ENCODE assay signal across 9 cellular contexts in the genomic region with DNA sequence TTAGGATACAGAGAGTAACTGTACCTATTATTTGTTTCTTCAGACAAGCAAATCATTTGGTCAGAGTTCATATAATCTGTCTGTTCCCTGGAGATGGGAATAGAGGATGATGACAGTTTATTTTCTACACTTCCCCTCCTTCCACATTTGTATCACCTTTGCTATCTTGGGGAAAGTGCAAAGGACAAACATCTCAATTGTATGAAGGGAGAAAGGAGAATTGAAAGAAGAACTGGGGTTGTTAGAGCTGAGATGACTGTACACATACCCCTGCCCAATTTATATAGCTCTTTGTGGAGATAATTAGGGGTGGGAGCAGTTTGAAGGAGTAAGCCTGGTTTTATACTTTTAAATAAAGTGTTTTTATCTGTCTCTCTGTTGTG. TPM values are rescaled to one million over a fixed set of nuclear protein-coding genes. Genes with fewer than 3 reads are reported as not detected.
A peak's percentile ranks its signal among the peaks of the same experiment; 100 is the strongest.
DNase-seq lines count a peak whose midpoint lies in the region; ATAC-seq and TF ChIP-seq lines count a peak whose summit lies in the region.
"Had no signal": no experiment of that assay in that cellular context is flagged by ENCODE, and none has a peak within 500 bp of the region (broad histone marks: within the 10 kb centered on the region; RNA-seq: fewer than 3 reads in every experiment).

No MANE protein-coding gene starts in this region.

- H3K9ac ChIP-seq in HCT116 (ENCODE audit: low read length), result peak overlapping the region; percentile 56
- peak overlapping the region; percentile 94 for H3K9ac ChIP-seq in adipocyte (ENCODE audit: low read length)
- H3K9ac ChIP-seq in stomach smooth muscle (ENCODE audit: low read length in 2 of 2), result peak overlapping the region; percentile 72 to 77

- H3K4me2 ChIP-seq in HCT116 (ENCODE audit: low read length), result peak overlapping the region; percentile 76

- H3K4me1 ChIP-seq in HCT116 (ENCODE audit: control insufficient read depth in 1 of 2, insufficient read depth in 2 of 2, low read length in 2 of 2) (peaks cover 30 to 44% of the 10 kb centered on the region in 2 experiments), adipocyte (ENCODE audit: control insufficient read depth, insufficient read depth, low read length) (peaks cover 50% of the 10 kb centered on the region), left lung (peaks cover 37 to 69% of the 10 kb centered on the region in 2 donors), stomach smooth muscle (ENCODE audit: control insufficient read depth, insufficient read depth, low read length) (peaks cover 58% of the 10 kb centered on the region)

- no peak for ATAC-seq in HCT116
- ATAC-seq in left lung, result no peak
- ATAC-seq in GM18505 (IDR thresholded peaks at IDR 0.05; ENCODE audit: unreplicated experiment), result no peak
- ATAC-seq in HG03108 (IDR thresholded peaks at IDR 0.05; ENCODE audit: unreplicated experiment), result no peak
- ATAC-seq in GM21576 (IDR thresholded peaks at IDR 0.05; ENCODE audit: unreplicated experiment), result no peak

- RAD21 ChIA-PET in HCT116 (lab: Charles Lee; ENCODE audit: low non-redundant PET in 1 of 2, low total read pairs in 2 of 2, uncharacterized antibody in 2 of 2, unreplicated experiment in 2 of 2), result interaction anchor here (0.6 to 1.4 kb wide), 4 partner anchors 29 to 34 kb away, joined by 3 to 5 read pairs (median 3); no protein-coding TSS in a partner anchor

- CTCF ChIA-PET in HCT116 (lab: Charles Lee), result interaction anchor here (1.2 to 3.1 kb wide), 8 partner anchors 24 to 133 kb away, joined by 3 to 45 read pairs (median 6); a partner anchor contains a TSS

- no peaks in the 10 kb centered on the region for H3K27me3 ChIP-seq in HCT116 (ENCODE audit: insufficient read depth, low read length)
- H3K27me3 ChIP-seq in adipocyte (replicated peaks; ENCODE audit: control insufficient read depth, insufficient read depth, low read length), result no peaks in the 10 kb centered on the region
- no peaks in the 10 kb centered on the region for H3K27me3 ChIP-seq in left lung
- no peaks in the 10 kb centered on the region for H3K27me3 ChIP-seq in stomach smooth muscle (ENCODE audit: control insufficient read depth in 1 of 2, insufficient read depth in 2 of 2, low read length in 2 of 2)

- BruUV-seq in HCT116 (replicated peaks; lab: Mats Ljungman, UMichigan), result no TSS peak

- no peaks in the 10 kb centered on the region for H3K9me2 ChIP-seq in HCT116 (ENCODE audit: insufficient read depth)

- H3K27ac ChIP-seq in HCT116 (ENCODE audit: low read depth, low read length) (peak overlapping the region; percentile 89), left lung (peak overlapping the region; percentile 99 to 100), stomach smooth muscle (ENCODE audit: low read length) (peak overlapping the region; percentile 96)

- POLR2A ChIA-PET in HCT116 (lab: Charles Lee), result interaction anchor here (1.3 to 3.0 kb wide), 10 partner anchors 12 to 73 kb away, joined by 4 to 27 read pairs (median 8); a partner anchor contains a TSS

- TF ChIP-seq POLR2A in HCT116 (IDR thresholded peaks at IDR 0.05; ENCODE audit: borderline replicate concordance, extremely low read depth, insufficient read depth, insufficient read length) (no peak), GM18505 (IDR thresholded peaks at IDR 0.05; ENCODE audit: borderline replicate concordance, extremely low read depth, insufficient read depth, insufficient read length) (no peak)

- H3K4me3 ChIP-seq in HCT116 (replicated peaks in 1 of 2; ENCODE audit: low read depth in 1 of 2, low read length in 2 of 2), result peak overlapping the region in 1 of 2 experiments; percentile 37; a peak in 2 of 4 replicates
- H3K4me3 ChIP-seq in adipocyte (ENCODE audit: low read length), result peak overlapping the region; percentile 73
- peak overlapping the region in 1 of 2 donors; percentile 22 for H3K4me3 ChIP-seq in left lung
- peak overlapping the region; percentile 45 to 68 for H3K4me3 ChIP-seq in stomach smooth muscle (ENCODE audit: low read length in 2 of 2)

- H3K36me3 ChIP-seq in HCT116 (ENCODE audit: control insufficient read depth in 1 of 2, insufficient read depth in 2 of 2, low read length in 2 of 2), result no peaks in the 10 kb centered on the region
- H3K36me3 ChIP-seq in adipocyte (ENCODE audit: control insufficient read depth, insufficient read depth, low read length, severe bottlenecking), result no peaks in the 10 kb centered on the region
- no peaks in the 10 kb centered on the region for H3K36me3 ChIP-seq in left lung
- peaks cover 0 to 6% of the 10 kb centered on the region in 2 donors for H3K36me3 ChIP-seq in stomach smooth muscle (ENCODE audit: control insufficient read depth in 2 of 2, insufficient read depth in 2 of 2, low read length in 2 of 2)

- DNase-seq in HCT116 (ENCODE audit: low read depth, low spot score) (no peak), adipocyte (ENCODE audit: low read depth) (no peak), left lung (no peak)
- DNase-seq in activated T-cell treated with anti-CD3 and anti-CD28 coated beads, Interleukin-2, amount 50 U/mL, for 48 hours, result no peak

- TF ChIP-seq CTCF in HCT116 (IDR thresholded peaks at IDR 0.05 in 2 of 3, conservative IDR thresholded peaks at IDR 0.05 in 1 of 3; ENCODE audit: borderline replicate concordance in 1 of 3, insufficient read depth in 1 of 3, low read depth in 2 of 3, low read length in 2 of 3), result no peak
- no peak for TF ChIP-seq CTCF in left lung (IDR thresholded peaks at IDR 0.05)

- H2AFZ ChIP-seq in HCT116 (ENCODE audit: low read depth, low read length, poor library complexity, severe bottlenecking), result peak overlapping the region; percentile 42

- intact Hi-C loops in HCT116 (cut with micrococcal nuclease), result loop anchor here (5.0 kb wide), 1 partner anchor 86 kb away; no protein-coding TSS in a partner anchor
- intact Hi-C loops in left lung (cut with DNase I), result no loop called here

- H3K9me3 ChIP-seq in HCT116 (ENCODE audit: control insufficient read depth in 1 of 2, insufficient read depth in 1 of 2, low read depth in 1 of 2, low read length in 2 of 2), result no peaks in the 10 kb centered on the region
- H3K9me3 ChIP-seq in adipocyte (ENCODE audit: control insufficient read depth, low read length), result no peaks in the 10 kb centered on the region
- H3K9me3 ChIP-seq in left lung, result no peaks in the 10 kb centered on the region
- H3K9me3 ChIP-seq in stomach smooth muscle (ENCODE audit: control insufficient read depth in 2 of 2, low read length in 2 of 2), result no peaks in the 10 kb centered on the region

- H4K20me1 ChIP-seq in HCT116 (ENCODE audit: insufficient read depth), result no peaks in the 10 kb centered on the region

- TF ChIP-seq RAD21 in HCT116 (IDR thresholded peaks at IDR 0.05; ENCODE audit: low read depth), result no peak

- H3K79me2 ChIP-seq in HCT116 (ENCODE audit: insufficient read depth, low read length), result no peaks in the 10 kb centered on the region

TF ChIP-seq in HCT116, 20 proteins besides CTCF, POLR2A, EP300 and RAD21:
- TF ChIP-seq ZNF274 (IDR thresholded peaks at IDR 0.05; ENCODE audit: low read depth, low read length) (no peak), TCF7L2 (IDR thresholded peaks at IDR 0.05; ENCODE audit: borderline replicate concordance, extremely low read depth, insufficient read depth, insufficient read length) (no peak), JUND (IDR thresholded peaks at IDR 0.05) (peak; percentile 21; the same call in 1 of the 2 replicates), SRF (IDR thresholded peaks at IDR 0.05; ENCODE audit: low read depth) (no peak)

RNA-seq across cellular contexts. Expression of a gene that starts 14.0 kb away (rescaled TPM):
- 17.9 TPM for total RNA-seq in HCT116 (2021; ENCODE audit: unreplicated experiment)
- 26.3 and 28.6 TPM in 2 replicates for polyA plus RNA-seq in HCT116 (2012)
- 10 to 100 TPM; 19.6 to 20.8 TPM for total RNA-seq in left lung

RNA-seq across cellular contexts. Expression of a gene that starts 14.1 kb away (rescaled TPM):
- total RNA-seq in HCT116 (2021; ENCODE audit: unreplicated experiment) (1.1 TPM), left lung (1 to 10 TPM in 1 of 2 donors, under 1 TPM in 1; 0.82 to 1.2 TPM)
- 0.95 and 0.97 TPM in 2 replicates for polyA plus RNA-seq in HCT116 (2012)

RNA-seq across cellular contexts. Expression of a gene that starts 17.9 kb away (rescaled TPM):
- total RNA-seq in HCT116 (2021; ENCODE audit: unreplicated experiment), result 2.5 TPM
- not detected in 2 replicates for polyA plus RNA-seq in HCT116 (2012)
- 100 to 1,000 TPM; 380 to 422 TPM for total RNA-seq in left lung

RNA-seq across cellular contexts. Expression of a gene that starts 20.7 kb away (rescaled TPM):
- 12.4 TPM for total RNA-seq in HCT116 (2021; ENCODE audit: unreplicated experiment)
- polyA plus RNA-seq in HCT116 (2012), result 4.7 and 5.6 TPM in 2 replicates
- 10 to 100 TPM; 28.9 to 32.0 TPM for total RNA-seq in left lung

RNA-seq across cellular contexts. Expression of a gene that starts 43.1 kb away (rescaled TPM):
- total RNA-seq in HCT116 (2021; ENCODE audit: unreplicated experiment), result not detected
- not detected in 2 replicates for polyA plus RNA-seq in HCT116 (2012)
- total RNA-seq in left lung, result not detected
- total RNA-seq: renal cortical epithelial cell had no signal

Comparison
In these comparisons a context has a peak if more than half of its experiments do, and no peak if none do; other contexts are left out.
1. RNA of a gene that starts 17.9 kb away (total RNA-seq): 380 to 422 TPM in left lung; 2.5 TPM in HCT116 (single experiment); every median in the first group is over 100 times any median in the second.
2. Peak in every context shown above with its lines, with median percentiles within 50 percentile points of each other: H3K27ac ChIP-seq and H3K9ac ChIP-seq.